ENCODE assay signal across 1 cellular context in genomic region chr11:19660076-19660475, GRCh38.
A peak's percentile ranks its signal among the peaks of the same experiment; 100 is the strongest.
TF ChIP-seq lines count a peak whose summit lies in the region.

No MANE protein-coding gene starts in this region.

TF ChIP-seq in K562, 482 proteins besides CTCF, POLR2A, EP300 and RAD21 (continued from another document):
- TF ChIP-seq RFX7 (CRISPR knock-in tag; IDR thresholded peaks at IDR 0.05) (no peak), PBX2 (CRISPR knock-in tag; IDR thresholded peaks at IDR 0.05; ENCODE audit: low read depth) (peak; percentile 57; the same call in 1 of the 2 replicates), PBX2 (tag; conservative IDR thresholded peaks at IDR 0.05; ENCODE audit: low read depth) (peak; percentile 54; the same call in 1 of the 2 replicates), ZNF584 (CRISPR knock-in tag; IDR thresholded peaks at IDR 0.05; ENCODE audit: low read depth) (no peak), FOS (IDR thresholded peaks at IDR 0.05; ENCODE audit: extremely low read depth, insufficient read length) (peak; percentile 61), IRF1 (CRISPR knock-in tag; IDR thresholded peaks at IDR 0.05; ENCODE audit: borderline replicate concordance) (no peak), TGIF2 (CRISPR knock-in tag; IDR thresholded peaks at IDR 0.05) (no peak), HINFP (tag; conservative IDR thresholded peaks at IDR 0.05; ENCODE audit: low read depth) (no peak), JUND (IDR thresholded peaks at IDR 0.05; ENCODE audit: borderline replicate concordance, low read depth, low read length) (peak; percentile 98), JUND (tag; IDR thresholded peaks at IDR 0.05; ENCODE audit: borderline replicate concordance, low read depth, low read length) (peak; percentile 97), SPI1 (IDR thresholded peaks at IDR 0.05; ENCODE audit: borderline replicate concordance, low read depth, low read length) (peak; percentile 28; the same call in 1 of the 2 replicates), MAFK (IDR thresholded peaks at IDR 0.05; ENCODE audit: low read length) (peak; percentile 17; the same call in 1 of the 2 replicates), AFF4 (CRISPR knock-in tag; IDR thresholded peaks at IDR 0.05) (no peak), ATF1 (CRISPR knock-in tag; IDR thresholded peaks at IDR 0.05) (no peak), ATF1 (tag; IDR thresholded peaks at IDR 0.05) (no peak), ZKSCAN1 (IDR thresholded peaks at IDR 0.05; ENCODE audit: low read depth, low read length) (no peak), CTBP1 (IDR thresholded peaks at IDR 0.05; ENCODE audit: borderline replicate concordance) (peak; percentile 56), ZEB2 (IDR thresholded peaks at IDR 0.05) (peak; percentile 73), SMARCE1 (IDR thresholded peaks at IDR 0.05) (peak; percentile 77), DPF2 (IDR thresholded peaks at IDR 0.05) (peak; percentile 79), SMARCC2 (IDR thresholded peaks at IDR 0.05; ENCODE audit: low read depth) (no peak), CLOCK (CRISPR knock-in tag; IDR thresholded peaks at IDR 0.05; ENCODE audit: borderline replicate concordance) (no peak), SMARCA4 (IDR thresholded peaks at IDR 0.05) (peak; percentile 75), ELF4 (CRISPR knock-in tag; IDR thresholded peaks at IDR 0.05) (no peak), CEBPZ (IDR thresholded peaks at IDR 0.05; ENCODE audit: borderline replicate concordance, low read depth, low read length) (no peak), ILK (tag; IDR thresholded peaks at IDR 0.05; ENCODE audit: borderline replicate concordance, low read depth) (no peak), ATF7 (IDR thresholded peaks at IDR 0.05) (0 out of 2 replicates have a peak, but pooled peaks have one; percentile 22), KLF6 (CRISPR knock-in tag; IDR thresholded peaks at IDR 0.05; ENCODE audit: borderline replicate concordance) (no peak), DACH1 (IDR thresholded peaks at IDR 0.05; ENCODE audit: partially characterized antibody) (no peak), LCOR (CRISPR knock-in tag; IDR thresholded peaks at IDR 0.05) (no peak), TCF15 (CRISPR knock-in tag; IDR thresholded peaks at IDR 0.05) (no peak), ARID1B (IDR thresholded peaks at IDR 0.05) (peak; percentile 69), ZNF239 (CRISPR knock-in tag; IDR thresholded peaks at IDR 0.05) (no peak), ZNF696 (CRISPR knock-in tag; conservative IDR thresholded peaks at IDR 0.05) (no peak), SMAD4 (CRISPR knock-in tag; conservative IDR thresholded peaks at IDR 0.05) (no peak), ZNF316 (IDR thresholded peaks at IDR 0.05) (0 out of 2 replicates have a peak, but pooled peaks have one; percentile 17), HNRNPLL (IDR thresholded peaks at IDR 0.05; ENCODE audit: low read depth, low read length, poor library complexity, severe bottlenecking) (no peak), C11orf30 (IDR thresholded peaks at IDR 0.05; ENCODE audit: low read depth) (peak; percentile 39; the same call in 1 of the 2 replicates), PCBP2 (IDR thresholded peaks at IDR 0.05; ENCODE audit: low read depth, low read length, poor library complexity, severe bottlenecking) (no peak), PKNOX1 (IDR thresholded peaks at IDR 0.05) (peak; percentile 88), JUN (IDR thresholded peaks at IDR 0.05; ENCODE audit: borderline replicate concordance, low read depth, low read length) (peak; percentile 96), JUN (CRISPR knock-in tag; IDR thresholded peaks at IDR 0.05; ENCODE audit: borderline replicate concordance) (no peak), ZNF347 (CRISPR knock-in tag; IDR thresholded peaks at IDR 0.05; ENCODE audit: low read depth) (no peak), ZFP1 (CRISPR knock-in tag; IDR thresholded peaks at IDR 0.05) (no peak), U2AF2 (optimal IDR thresholded peaks at IDR 0.05; ENCODE audit: low read depth, low read length) (no peak), GABPA (tag; conservative IDR thresholded peaks at IDR 0.05; ENCODE audit: low read depth) (no peak), ZSCAN29 (IDR thresholded peaks at IDR 0.05) (no peak)
